Comparison of ENCODE assay signal across 9 cellular contexts in the genomic region with DNA sequence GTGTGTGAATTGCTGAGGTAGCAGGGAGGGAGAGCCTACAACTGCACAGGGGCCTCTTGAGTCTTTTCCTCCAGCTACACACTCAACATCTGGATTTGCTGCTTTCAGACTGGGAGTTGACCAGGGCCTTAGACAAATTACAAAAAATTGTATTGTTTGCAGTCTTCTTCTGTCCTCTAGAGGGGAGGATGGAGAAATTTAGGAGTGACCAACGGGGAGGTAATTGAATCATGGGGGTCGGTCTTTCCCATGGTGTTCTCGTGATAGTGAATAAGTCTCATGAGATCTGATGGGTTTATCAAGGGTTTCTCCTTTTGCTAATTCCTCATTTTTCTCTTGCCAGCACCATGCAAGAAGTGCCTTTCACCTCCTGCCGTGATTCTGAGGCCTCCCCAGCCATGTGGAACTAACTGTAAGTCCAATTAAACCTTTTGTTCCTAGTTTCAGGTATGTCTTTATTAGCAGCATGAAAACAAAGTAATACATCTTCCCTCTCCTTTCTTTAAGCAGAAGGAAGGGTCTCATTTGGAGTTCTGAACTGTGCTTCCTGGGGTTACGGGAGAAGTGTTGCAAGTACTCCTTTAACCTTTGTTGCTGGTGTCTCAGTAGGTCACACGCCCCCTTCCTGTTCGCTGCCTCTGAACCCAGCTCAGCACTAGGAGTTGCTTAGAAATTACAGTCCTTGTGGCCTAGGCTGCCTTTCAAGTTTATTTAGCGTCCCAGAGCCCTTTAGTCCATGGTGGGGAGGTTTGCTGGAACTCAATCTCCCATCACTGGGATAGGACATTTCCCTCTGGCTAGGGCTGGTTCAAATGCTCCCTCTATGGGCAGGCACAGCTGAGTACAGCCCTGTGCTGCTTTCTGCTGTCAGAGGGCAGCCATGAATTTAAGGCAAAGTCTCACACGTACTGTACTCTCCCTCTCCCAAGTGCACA. TPM values are rescaled to one million over a fixed set of nuclear protein-coding genes. Genes with fewer than 3 reads are reported as not detected.
DNase-seq lines count a peak whose midpoint lies in the region; ATAC-seq and TF ChIP-seq lines count a peak whose summit lies in the region.
"Had no signal": no experiment of that assay in that cellular context is flagged by ENCODE, and none has a peak within 500 bp of the region (broad histone marks: within the 10 kb centered on the region; RNA-seq: fewer than 3 reads in every experiment).

No MANE protein-coding gene starts in this region.

- H3K27me3 ChIP-seq in right atrium auricular region: no peaks in the 10 kb centered on the region

- no peaks in the 10 kb centered on the region for H3K4me1 ChIP-seq in right atrium auricular region

- no peaks in the 10 kb centered on the region for H3K36me3 ChIP-seq in right atrium auricular region

- no peak for ATAC-seq in HG02840 (IDR thresholded peaks at IDR 0.05; ENCODE audit: low FRiP score, unreplicated experiment)

- no peaks in the 10 kb centered on the region for H3K9me3 ChIP-seq in right atrium auricular region

- H3K27ac ChIP-seq in 22Rv1 (no peak overlapping the region), right atrium auricular region (no peak overlapping the region)

- DNase-seq in MV-4-11 (lab: John Stamatoyannopoulos, UW) (peak; percentile 28), fibroblast of villous mesenchyme (ENCODE audit: low read depth) (no peak), NCI-H1436 treated with DMSO at 0.1 percent for 48 hours (lab: John Stamatoyannopoulos, UW) (no peak), NCI-H82 treated with DMSO at 0.1 percent for 48 hours (lab: John Stamatoyannopoulos, UW; ENCODE audit: unreplicated experiment) (no peak), right atrium auricular region (ENCODE audit: low spot score) (no peak)
- DNase-seq: NCI-H187 treated with DMSO at 0.1 percent for 48 hours had no signal

- TF ChIP-seq CTCF in 22Rv1 (IDR thresholded peaks at IDR 0.05) (peak; percentile 20; the same call in 1 of the 2 replicates), GM12872 (IDR thresholded peaks at IDR 0.05; ENCODE audit: insufficient read depth, low read depth, low read length) (peak; percentile 67), fibroblast of villous mesenchyme (IDR thresholded peaks at IDR 0.05; ENCODE audit: insufficient read depth, low read depth, low read length) (peak; percentile 49), right atrium auricular region (IDR thresholded peaks at IDR 0.05) (no peak)

- H3K4me3 ChIP-seq in fibroblast of villous mesenchyme (ENCODE audit: low read depth, low read length) (no peak overlapping the region), right atrium auricular region (no peak overlapping the region)

RNA-seq across cellular contexts. Expression of a gene that starts 4.4 kb away (rescaled TPM):
- total RNA-seq in fibroblast of villous mesenchyme: not detected in 2 replicates
- total RNA-seq in right atrium auricular region: not detected

RNA-seq across cellular contexts. Expression of a gene that starts 26.9 kb away (rescaled TPM):
- total RNA-seq in fibroblast of villous mesenchyme (not detected in 2 replicates), right atrium auricular region (not detected)

RNA-seq across cellular contexts. Expression of a gene that starts 28.2 kb away (rescaled TPM):
- total RNA-seq in fibroblast of villous mesenchyme (not detected in 2 replicates), right atrium auricular region (not detected)

RNA-seq across cellular contexts. Expression of a gene that starts 45.5 kb away (rescaled TPM):
- not detected in 2 replicates for total RNA-seq in fibroblast of villous mesenchyme
- not detected for total RNA-seq in right atrium auricular region

Comparison
In these comparisons a context has a peak if more than half of its experiments do, and no peak if none do; other contexts are left out.
1. CTCF ChIP-seq: peak in 22Rv1 (single experiment), GM12872 (single experiment) and fibroblast of villous mesenchyme (single experiment); none in right atrium auricular region (0 of 2).